21 cellular contexts compared by ENCODE assay signal in the genomic region with DNA sequence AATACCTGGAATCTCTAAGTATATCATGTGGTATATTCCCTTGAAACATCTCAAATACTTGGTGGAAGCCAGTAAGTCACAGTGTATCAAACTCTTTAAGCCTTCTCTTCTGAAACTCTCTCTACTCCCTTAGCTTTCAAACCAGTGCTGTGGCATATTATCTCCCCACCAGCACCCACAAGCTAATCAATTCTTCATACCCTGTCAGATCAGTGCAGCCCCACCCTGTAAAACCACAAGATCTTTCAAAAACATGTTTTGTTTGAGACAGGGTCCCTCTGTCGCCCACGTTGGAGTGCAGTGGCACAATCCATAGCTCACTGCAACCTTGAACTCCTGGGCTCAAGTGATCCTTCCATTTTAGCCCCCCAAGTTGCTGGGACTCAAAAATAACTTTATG.
A peak's percentile ranks its signal among the peaks of the same experiment; 100 is the strongest.
DNase-seq lines count a peak whose midpoint lies in the region; ATAC-seq and TF ChIP-seq lines count a peak whose summit lies in the region.
"Had no signal": no experiment of that assay in that cellular context is flagged by ENCODE, and none has a peak within 500 bp of the region (broad histone marks: within the 10 kb centered on the region; RNA-seq: fewer than 3 reads in every experiment).

No MANE protein-coding gene starts in this region.

- H4K20me1 ChIP-seq in GM23338 (replicated peaks; ENCODE audit: insufficient read depth) (0 out of 2 replicates have a peak, but pooled peaks cover 15% of the 10 kb centered on the region), osteoblast (ENCODE audit: insufficient read depth, low read length) (peaks cover 6% of the 10 kb centered on the region)

- DNase-seq in GM23338 (ENCODE audit: low spot score): no peak
- DNase-seq in endodermal cell: no peak
- DNase-seq in midbrain (lab: John Stamatoyannopoulos, UW): no peak
- no peak for DNase-seq in osteoblast (ENCODE audit: insufficient read length, low spot score, missing footprints)
- DNase-seq: C1 segment of cervical spinal cord, H7, Kasumi-1, NCI-H1092 treated with DMSO at 0.1 percent for 48 hours, NCI-H1436, NCI-H187, NCI-H2081 treated with DMSO at 0.1 percent for 48 hours, NCI-H2171, NCI-H226, NCI-H510A, NCI-H69, SIG-M5 had no signal

- H3K4me2 ChIP-seq in GM23338: no peak overlapping the region
- no peak overlapping the region for H3K4me2 ChIP-seq in osteoblast (ENCODE audit: insufficient read depth, low read length)

- H3K27me3 Mint-ChIP-seq in GM23338 (ENCODE audit: insufficient read depth, low read depth, poor library complexity) (no peaks in the 10 kb centered on the region), endodermal cell (ENCODE audit: insufficient read depth) (no peaks in the 10 kb centered on the region)

- H3K27me3 ChIP-seq in GM23338 (ENCODE audit: insufficient read depth): no peaks in the 10 kb centered on the region
- H3K27me3 ChIP-seq in endodermal cell (ENCODE audit: control insufficient read depth, insufficient read depth, low read length, poor library complexity, severe bottlenecking): no peaks in the 10 kb centered on the region
- no peaks in the 10 kb centered on the region for H3K27me3 ChIP-seq in osteoblast (ENCODE audit: insufficient read depth, low read length)

- H3K9me3 ChIP-seq in endodermal cell (ENCODE audit: control insufficient read depth, low read length): peaks cover 12% of the 10 kb centered on the region
- no peaks in the 10 kb centered on the region for H3K9me3 ChIP-seq in osteoblast (ENCODE audit: low read depth, low read length)

- H3K27ac ChIP-seq in GM23338 (ENCODE audit: low read depth): peak overlapping the region; percentile 26; the same call in 1 of the 2 replicates
- peak overlapping the region; percentile 55 for H3K27ac ChIP-seq in VCaP
- no peak overlapping the region for H3K27ac ChIP-seq in endodermal cell (ENCODE audit: low read depth, low read length)
- no peak overlapping the region for H3K27ac ChIP-seq in osteoblast (ENCODE audit: low read depth, low read length)
- H3K27ac ChIP-seq: SK-N-MC had no signal

- H3K4me1 Mint-ChIP-seq in GM23338: peaks cover 11% of the 10 kb centered on the region
- H3K4me1 Mint-ChIP-seq in endodermal cell: no peaks in the 10 kb centered on the region

- H3K9me3 Mint-ChIP-seq in GM23338 (no peaks in the 10 kb centered on the region; the same call in 2 of the 3 replicates), endodermal cell (no peaks in the 10 kb centered on the region)

- H3K4me3 ChIP-seq in GM23338: no peak overlapping the region
- H3K4me3 ChIP-seq in endodermal cell (ENCODE audit: low read length): no peak overlapping the region
- no peak overlapping the region for H3K4me3 ChIP-seq in osteoblast (ENCODE audit: insufficient read depth, low read length)
- H3K4me3 ChIP-seq: SK-N-MC had no signal

- no peak overlapping the region for H3K9ac ChIP-seq in endodermal cell (ENCODE audit: extremely low read depth, low read length, poor library complexity, severe bottlenecking)

- H3K27ac Mint-ChIP-seq in GM23338: peak overlapping the region; percentile 25; the same call in 1 of the 2 replicates
- peak overlapping the region; percentile 81 for H3K27ac Mint-ChIP-seq in endodermal cell

- H3K9me2 ChIP-seq in GM23338 (ENCODE audit: insufficient read depth): no peaks in the 10 kb centered on the region

- peaks cover 8% of the 10 kb centered on the region; the same call in 1 of the 2 replicates for H3K4me1 ChIP-seq in GM23338 (ENCODE audit: insufficient read depth)
- no peaks in the 10 kb centered on the region for H3K4me1 ChIP-seq in endodermal cell (ENCODE audit: control insufficient read depth, insufficient read depth, low read length)
- H3K4me1 ChIP-seq in osteoblast (ENCODE audit: insufficient read depth, low read length): peaks cover 16% of the 10 kb centered on the region

- peaks cover 45% of the 10 kb centered on the region for H3K79me2 ChIP-seq in GM23338 (replicated peaks; ENCODE audit: insufficient read depth)
- H3K79me2 ChIP-seq in osteoblast (ENCODE audit: insufficient read depth, low read length): no peaks in the 10 kb centered on the region

- ATAC-seq in GM23338: no peak
- no peak for ATAC-seq in HG03342 (IDR thresholded peaks at IDR 0.05; ENCODE audit: unreplicated experiment)
- no peak for ATAC-seq in activated CD4-positive, CD25-positive, alpha-beta regulatory T cell treated with anti-CD3 and anti-CD28 coated beads, Interleukin-2, amount 50 U/mL, for 24 hours
- ATAC-seq: HepG2 had no signal

- WGBS in endodermal cell (ENCODE audit: insufficient coverage in 1 of 2, insufficient read length in 1 of 2), 2 experiments: 89 to 100% methylated on average over 2 of the region's 2 CpGs

- 0 out of 2 replicates have a peak, but pooled peaks cover 9% of the 10 kb centered on the region for H3F3A ChIP-seq in GM23338 (replicated peaks; ENCODE audit: low read depth)

- no peak for TF ChIP-seq CTCF in GM23338 (conservative IDR thresholded peaks at IDR 0.05; ENCODE audit: low read depth in 2 of 2)
- no peak for TF ChIP-seq CTCF in VCaP (conservative IDR thresholded peaks at IDR 0.05)
- no peak for TF ChIP-seq CTCF in endodermal cell (conservative IDR thresholded peaks at IDR 0.05)
- TF ChIP-seq CTCF in osteoblast (IDR thresholded peaks at IDR 0.05; ENCODE audit: extremely low read depth, low read depth, low read length): no peak

- no peak overlapping the region for H2AFZ ChIP-seq in GM23338
- no peak overlapping the region for H2AFZ ChIP-seq in osteoblast (ENCODE audit: low read length)

- H3K4me3 Mint-ChIP-seq in GM23338 (no peak overlapping the region), endodermal cell (no peak overlapping the region)

- H3K36me3 Mint-ChIP-seq in GM23338 (ENCODE audit: low read depth) (peaks cover 28% of the 10 kb centered on the region), endodermal cell (ENCODE audit: low read depth) (peaks cover 30% of the 10 kb centered on the region)

- H3K36me3 ChIP-seq in GM23338 (ENCODE audit: insufficient read depth) (peaks cover 10% of the 10 kb centered on the region), endodermal cell (ENCODE audit: control insufficient read depth, insufficient read depth, low read length) (peaks cover 29% of the 10 kb centered on the region), osteoblast (ENCODE audit: insufficient read depth, low read length) (peaks cover 14% of the 10 kb centered on the region)

TF ChIP-seq in GM23338, 12 proteins besides CTCF, POLR2A, EP300 and RAD21 (continues in another document):
- TF ChIP-seq NANOG (IDR thresholded peaks at IDR 0.05; ENCODE audit: borderline replicate concordance): no peak
- TF ChIP-seq, protein P1, sequence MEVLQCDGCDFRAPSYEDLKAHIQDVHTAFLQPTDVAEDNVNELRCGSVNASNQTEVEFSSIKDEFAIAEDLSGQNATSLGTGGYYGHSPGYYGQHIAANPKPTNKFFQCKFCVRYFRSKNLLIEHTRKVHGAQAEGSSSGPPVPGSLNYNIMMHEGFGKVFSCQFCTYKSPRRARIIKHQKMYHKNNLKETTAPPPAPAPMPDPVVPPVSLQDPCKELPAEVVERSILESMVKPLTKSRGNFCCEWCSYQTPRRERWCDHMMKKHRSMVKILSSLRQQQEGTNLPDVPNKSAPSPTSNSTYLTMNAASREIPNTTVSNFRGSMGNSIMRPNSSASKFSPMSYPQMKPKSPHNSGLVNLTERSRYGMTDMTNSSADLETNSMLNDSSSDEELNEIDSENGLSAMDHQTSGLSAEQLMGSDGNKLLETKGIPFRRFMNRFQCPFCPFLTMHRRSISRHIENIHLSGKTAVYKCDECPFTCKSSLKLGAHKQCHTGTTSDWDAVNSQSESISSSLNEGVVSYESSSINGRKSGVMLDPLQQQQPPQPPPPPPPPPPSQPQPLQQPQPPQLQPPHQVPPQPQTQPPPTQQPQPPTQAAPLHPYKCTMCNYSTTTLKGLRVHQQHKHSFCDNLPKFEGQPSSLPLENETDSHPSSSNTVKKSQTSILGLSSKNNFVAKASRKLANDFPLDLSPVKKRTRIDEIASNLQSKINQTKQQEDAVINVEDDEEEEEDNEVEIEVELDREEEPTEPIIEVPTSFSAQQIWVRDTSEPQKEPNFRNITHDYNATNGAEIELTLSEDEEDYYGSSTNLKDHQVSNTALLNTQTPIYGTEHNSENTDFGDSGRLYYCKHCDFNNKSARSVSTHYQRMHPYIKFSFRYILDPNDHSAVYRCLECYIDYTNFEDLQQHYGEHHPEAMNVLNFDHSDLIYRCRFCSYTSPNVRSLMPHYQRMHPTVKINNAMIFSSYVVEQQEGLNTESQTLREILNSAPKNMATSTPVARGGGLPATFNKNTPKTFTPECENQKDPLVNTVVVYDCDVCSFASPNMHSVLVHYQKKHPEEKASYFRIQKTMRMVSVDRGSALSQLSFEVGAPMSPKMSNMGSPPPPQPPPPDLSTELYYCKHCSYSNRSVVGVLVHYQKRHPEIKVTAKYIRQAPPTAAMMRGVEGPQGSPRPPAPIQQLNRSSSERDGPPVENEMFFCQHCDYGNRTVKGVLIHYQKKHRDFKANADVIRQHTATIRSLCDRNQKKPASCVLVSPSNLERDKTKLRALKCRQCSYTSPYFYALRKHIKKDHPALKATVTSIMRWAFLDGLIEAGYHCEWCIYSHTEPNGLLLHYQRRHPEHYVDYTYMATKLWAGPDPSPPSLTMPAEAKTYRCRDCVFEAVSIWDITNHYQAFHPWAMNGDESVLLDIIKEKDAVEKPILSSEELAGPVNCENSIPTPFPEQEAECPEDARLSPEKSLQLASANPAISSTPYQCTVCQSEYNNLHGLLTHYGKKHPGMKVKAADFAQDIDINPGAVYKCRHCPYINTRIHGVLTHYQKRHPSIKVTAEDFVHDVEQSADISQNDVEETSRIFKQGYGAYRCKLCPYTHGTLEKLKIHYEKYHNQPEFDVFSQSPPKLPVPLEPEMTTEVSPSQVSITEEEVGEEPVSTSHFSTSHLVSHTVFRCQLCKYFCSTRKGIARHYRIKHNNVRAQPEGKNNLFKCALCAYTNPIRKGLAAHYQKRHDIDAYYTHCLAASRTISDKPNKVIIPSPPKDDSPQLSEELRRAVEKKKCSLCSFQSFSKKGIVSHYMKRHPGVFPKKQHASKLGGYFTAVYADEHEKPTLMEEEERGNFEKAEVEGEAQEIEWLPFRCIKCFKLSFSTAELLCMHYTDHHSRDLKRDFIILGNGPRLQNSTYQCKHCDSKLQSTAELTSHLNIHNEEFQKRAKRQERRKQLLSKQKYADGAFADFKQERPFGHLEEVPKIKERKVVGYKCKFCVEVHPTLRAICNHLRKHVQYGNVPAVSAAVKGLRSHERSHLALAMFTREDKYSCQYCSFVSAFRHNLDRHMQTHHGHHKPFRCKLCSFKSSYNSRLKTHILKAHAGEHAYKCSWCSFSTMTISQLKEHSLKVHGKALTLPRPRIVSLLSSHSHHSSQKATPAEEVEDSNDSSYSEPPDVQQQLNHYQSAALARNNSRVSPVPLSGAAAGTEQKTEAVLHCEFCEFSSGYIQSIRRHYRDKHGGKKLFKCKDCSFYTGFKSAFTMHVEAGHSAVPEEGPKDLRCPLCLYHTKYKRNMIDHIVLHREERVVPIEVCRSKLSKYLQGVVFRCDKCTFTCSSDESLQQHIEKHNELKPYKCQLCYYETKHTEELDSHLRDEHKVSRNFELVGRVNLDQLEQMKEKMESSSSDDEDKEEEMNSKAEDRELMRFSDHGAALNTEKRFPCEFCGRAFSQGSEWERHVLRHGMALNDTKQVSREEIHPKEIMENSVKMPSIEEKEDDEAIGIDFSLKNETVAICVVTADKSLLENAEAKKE (CRISPR knock-in tag; IDR thresholded peaks at IDR 0.05): no peak

Comparison
In these comparisons a context has a peak if more than half of its experiments do, and no peak if none do; other contexts are left out.
1. H3K27ac ChIP-seq: peak in GM23338 (single experiment) and VCaP (single experiment); none in endodermal cell (single experiment) and osteoblast (single experiment).